8 cellular contexts compared by ENCODE assay signal in genomic region chr9:89000973-89001916, GRCh38. TPM values are rescaled to one million over a fixed set of nuclear protein-coding genes. Genes with fewer than 3 reads are reported as not detected.
DNase-seq lines count a peak whose midpoint lies in the region; ATAC-seq lines count a peak whose summit lies in the region.

No MANE protein-coding gene starts in this region.

- DNase-seq in DMS 273 treated with DMSO at 0.1 percent for 48 hours (lab: John Stamatoyannopoulos, UW) (peak; percentile 71), NCI-H2196 treated with DMSO at 0.1 percent for 48 hours (lab: John Stamatoyannopoulos, UW; ENCODE audit: unreplicated experiment) (peak; percentile 25), cerebellum (ENCODE audit: low spot score) (peak; percentile 83), left colon (peak; percentile 74 to 88)
- DNase-seq in activated CD4-positive, alpha-beta T cell treated with anti-CD3 and anti-CD28 coated beads for 24 hours (ENCODE audit: low read depth in 2 of 2) = peak; percentile 70 to 78
- peak; percentile 76 to 81 for DNase-seq in stimulated activated CD4-positive, alpha-beta T cell treated with anti-CD3 and anti-CD28 coated beads, Interleukin-2, amount 100 ng/mL, for 48 hours

- intact Hi-C loops in left colon (cut with DNase I, micrococcal nuclease) = loop anchor here (5.0 kb wide), 1 partner anchor 409 kb away; no protein-coding TSS in a partner anchor

- ATAC-seq in HG02642 (IDR thresholded peaks at IDR 0.05; ENCODE audit: poor library complexity, unreplicated experiment) = peak; percentile 54
- ATAC-seq in left colon = peak; percentile 87
- ATAC-seq in GM21526 (IDR thresholded peaks at IDR 0.05; ENCODE audit: low FRiP score, unreplicated experiment) = no peak

RNA-seq across cellular contexts. Expression of gene S1PR3, which starts 10.0 kb away (rescaled TPM):
- total RNA-seq in cerebellum = 13.2 TPM
- 1 to 10 TPM; 1.7 to 3.2 TPM for total RNA-seq in left colon

Comparison
In these comparisons a context has a peak if more than half of its experiments do, and no peak if none do; other contexts are left out.
1. DNase-seq: peak in every context shown above with its lines; median percentile 83 in cerebellum; 81 in left colon; 78 in stimulated activated CD4-positive, alpha-beta T cell treated with anti-CD3 and anti-CD28 coated beads, Interleukin-2, amount 100 ng/mL, for 48 hours; 74 in activated CD4-positive, alpha-beta T cell treated with anti-CD3 and anti-CD28 coated beads for 24 hours; 71 in DMS 273 treated with DMSO at 0.1 percent for 48 hours; 25 in NCI-H2196 treated with DMSO at 0.1 percent for 48 hours.